In the genomic region with DNA sequence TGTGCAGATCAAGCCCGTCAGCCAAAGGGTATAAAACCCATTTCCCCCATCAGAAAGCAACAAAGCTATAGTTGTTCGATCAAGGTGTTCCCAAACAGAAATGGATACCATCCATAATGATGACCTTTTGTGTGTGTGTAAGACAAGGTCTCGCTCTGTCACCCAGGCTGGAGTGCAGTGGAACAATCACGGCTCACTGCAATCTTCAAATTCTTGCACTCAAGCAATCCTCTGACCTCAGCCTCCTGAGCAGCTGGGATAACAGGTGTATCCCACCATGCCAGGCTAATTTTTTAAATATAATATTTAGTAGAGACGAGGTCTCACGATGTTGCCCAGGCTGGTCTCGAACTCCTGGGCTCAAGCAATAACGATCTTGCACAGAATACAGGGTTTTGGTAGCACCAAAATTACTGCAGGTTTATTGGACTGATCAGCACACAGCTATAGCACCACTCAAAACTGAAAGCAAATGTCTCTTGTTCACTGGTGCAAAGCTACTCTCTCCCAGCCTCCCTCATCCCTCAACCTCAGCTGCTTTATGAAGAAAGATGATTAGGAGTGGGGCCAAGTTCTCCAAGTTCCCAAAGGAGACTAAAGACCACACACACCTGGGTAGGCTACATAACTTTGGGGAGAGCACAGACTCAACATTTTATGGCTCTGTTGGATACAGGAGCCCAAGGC, we compare ENCODE assay signal across 10 cellular contexts.
DNase-seq lines count a peak whose midpoint lies in the region; ATAC-seq, FAIRE-seq and TF ChIP-seq lines count a peak whose summit lies in the region.
"Had no signal": no experiment of that assay in that cellular context is flagged by ENCODE, and none has a peak within 500 bp of the region (broad histone marks: within the 10 kb centered on the region; RNA-seq: fewer than 3 reads in every experiment).

No MANE protein-coding gene starts in this region.

- FAIRE-seq in GM19239 (lab: Jason Lieb, UNC), result peak; percentile 84
- no peak for FAIRE-seq in HTR-8/SVneo (lab: Jason Lieb, UNC)

- H3K27ac Mint-ChIP-seq in activated naive CD8-positive, alpha-beta T cell treated with anti-CD3 and anti-CD28 coated beads, Interleukin-2, amount 50 U/mL, for 24 hours, result peak overlapping the region; percentile 85

- no peak for TF ChIP-seq POLR2A in GM18505 (IDR thresholded peaks at IDR 0.05; ENCODE audit: borderline replicate concordance, extremely low read depth, insufficient read depth, insufficient read length)

- ATAC-seq in HG02798 (IDR thresholded peaks at IDR 0.05; ENCODE audit: poor library complexity, unreplicated experiment), result peak; percentile 43
- ATAC-seq in activated naive CD8-positive, alpha-beta T cell treated with anti-CD3 and anti-CD28 coated beads, Interleukin-2, amount 50 U/mL, for 24 hours, result no peak
- ATAC-seq in HG03280 (IDR thresholded peaks at IDR 0.05; ENCODE audit: unreplicated experiment), result no peak
- no peak for ATAC-seq in GM18505 (IDR thresholded peaks at IDR 0.05; ENCODE audit: unreplicated experiment)

- TF ChIP-seq CTCF in neutrophil (IDR thresholded peaks at IDR 0.05), result no peak

- H3K4me3 Mint-ChIP-seq in activated naive CD8-positive, alpha-beta T cell treated with anti-CD3 and anti-CD28 coated beads, Interleukin-2, amount 50 U/mL, for 24 hours, result no peak overlapping the region

- peaks cover 17% of the 10 kb centered on the region for H3K36me3 ChIP-seq in neutrophil

- H3K27ac ChIP-seq in neutrophil, result peak overlapping the region; percentile 76

- H3K9me3 ChIP-seq in neutrophil, result no peaks in the 10 kb centered on the region

- H3K27me3 Mint-ChIP-seq in activated naive CD8-positive, alpha-beta T cell treated with anti-CD3 and anti-CD28 coated beads, Interleukin-2, amount 50 U/mL, for 24 hours, result no peaks in the 10 kb centered on the region

- no peak overlapping the region for H3K4me3 ChIP-seq in neutrophil (ENCODE audit: low read depth in 1 of 2, low read length in 1 of 2)

- DNase-seq in GM19239 (ENCODE audit: insufficient read length, low spot score), result no peak
- no peak for DNase-seq in activated naive CD8-positive, alpha-beta T cell treated with anti-CD3 and anti-CD28 coated beads, Interleukin-2, amount 50 U/mL, for 24 hours
- no peak for DNase-seq in GF-D8 (lab: John Stamatoyannopoulos, UW)
- no peak for DNase-seq in HTR-8/SVneo (ENCODE audit: insufficient read length, low spot score)
- DNase-seq: NCI-H1694 treated with DMSO at 0.1 percent for 48 hours, Right ventricle myocardium superior had no signal

- H3K27me3 ChIP-seq in neutrophil, result no peaks in the 10 kb centered on the region

- no peaks in the 10 kb centered on the region for H3K9me3 Mint-ChIP-seq in activated naive CD8-positive, alpha-beta T cell treated with anti-CD3 and anti-CD28 coated beads, Interleukin-2, amount 50 U/mL, for 24 hours

- H3K4me1 Mint-ChIP-seq in activated naive CD8-positive, alpha-beta T cell treated with anti-CD3 and anti-CD28 coated beads, Interleukin-2, amount 50 U/mL, for 24 hours, result peaks cover 72% of the 10 kb centered on the region

- no peaks in the 10 kb centered on the region for H3K36me3 Mint-ChIP-seq in activated naive CD8-positive, alpha-beta T cell treated with anti-CD3 and anti-CD28 coated beads, Interleukin-2, amount 50 U/mL, for 24 hours (ENCODE audit: low read depth)

- H3K4me1 ChIP-seq in neutrophil (ENCODE audit: control insufficient read depth in 1 of 2, insufficient read depth in 1 of 2, low read depth in 1 of 2, low read length in 1 of 2), result peaks cover 9 to 11% of the 10 kb centered on the region in 2 experiments
